In the genomic region with DNA sequence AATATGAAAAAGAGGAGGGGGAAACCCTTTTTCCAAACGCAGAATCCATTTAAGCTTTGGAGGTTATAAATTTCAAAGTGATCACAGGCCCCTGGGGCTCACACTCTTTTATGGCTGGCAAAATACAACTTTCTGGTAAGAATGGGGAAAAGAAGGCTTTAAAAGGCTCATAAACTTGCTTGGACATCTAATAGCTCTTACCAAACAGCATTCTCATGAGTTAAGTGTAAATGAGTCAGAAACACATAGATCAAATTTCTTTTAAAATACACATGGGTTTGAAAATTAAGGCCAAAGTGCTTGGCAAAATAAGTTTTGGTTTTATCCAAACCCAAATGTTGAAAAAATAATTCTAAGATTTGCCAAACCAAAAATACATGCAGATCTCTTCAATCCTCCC, we compare ENCODE assay signal across 17 cellular contexts.
"Had no signal": no experiment of that assay in that cellular context is flagged by ENCODE, and none has a peak within 500 bp of the region (broad histone marks: within the 10 kb centered on the region; RNA-seq: fewer than 3 reads in every experiment).

No MANE protein-coding gene starts in this region.

- H3K27ac ChIP-seq: adrenal gland, esophagus squamous epithelium, lower lobe of right lung, right atrium auricular region, skin epidermis, suprapubic skin, VCaP had no signal

- H3K36me3 ChIP-seq: adrenal gland, esophagus squamous epithelium, lower lobe of right lung, right atrium auricular region, suprapubic skin had no signal

- DNase-seq: activated CD4-positive, alpha-beta T cell treated with anti-CD3 and anti-CD28 coated beads, Interleukin-2, amount 50 U/mL, for 1 hour; activated CD4-positive, CD25-positive, alpha-beta regulatory T cell treated with anti-CD3 and anti-CD28 coated beads, Interleukin-2, amount 50 U/mL, for 72 hours; activated gamma-delta T cell; adrenal gland; dermis blood vessel endothelial cell; effector memory CD8-positive, alpha-beta T cell; esophagus squamous epithelium; hypothalamus; islet precursor cell; lower lobe of right lung; stimulated activated naive CD8-positive, alpha-beta T cell treated with anti-CD3 and anti-CD28 coated beads, Interleukin-15, Interleukin-2, amounts not matched to agents 100 U/mL and 50 U/mL, for 24 hours; SW 1271; T-helper 2 cell had no signal

- H3K9me3 ChIP-seq: adrenal gland, esophagus squamous epithelium, lower lobe of right lung, right atrium auricular region, suprapubic skin had no signal

- H3K27me3 ChIP-seq: adrenal gland, esophagus squamous epithelium, right atrium auricular region, suprapubic skin had no signal

- ATAC-seq: effector memory CD8-positive, alpha-beta T cell; lower lobe of right lung; stimulated activated naive CD8-positive, alpha-beta T cell treated with anti-CD3 and anti-CD28 coated beads, Interleukin-15, Interleukin-2, amounts not matched to agents 100 U/mL and 50 U/mL, for 24 hours had no signal

- H3K4me3 ChIP-seq: adrenal gland, esophagus squamous epithelium, lower lobe of right lung, right atrium auricular region, skin epidermis, suprapubic skin had no signal
